Comparison of ENCODE assay signal across 16 cellular contexts in the genomic region with DNA sequence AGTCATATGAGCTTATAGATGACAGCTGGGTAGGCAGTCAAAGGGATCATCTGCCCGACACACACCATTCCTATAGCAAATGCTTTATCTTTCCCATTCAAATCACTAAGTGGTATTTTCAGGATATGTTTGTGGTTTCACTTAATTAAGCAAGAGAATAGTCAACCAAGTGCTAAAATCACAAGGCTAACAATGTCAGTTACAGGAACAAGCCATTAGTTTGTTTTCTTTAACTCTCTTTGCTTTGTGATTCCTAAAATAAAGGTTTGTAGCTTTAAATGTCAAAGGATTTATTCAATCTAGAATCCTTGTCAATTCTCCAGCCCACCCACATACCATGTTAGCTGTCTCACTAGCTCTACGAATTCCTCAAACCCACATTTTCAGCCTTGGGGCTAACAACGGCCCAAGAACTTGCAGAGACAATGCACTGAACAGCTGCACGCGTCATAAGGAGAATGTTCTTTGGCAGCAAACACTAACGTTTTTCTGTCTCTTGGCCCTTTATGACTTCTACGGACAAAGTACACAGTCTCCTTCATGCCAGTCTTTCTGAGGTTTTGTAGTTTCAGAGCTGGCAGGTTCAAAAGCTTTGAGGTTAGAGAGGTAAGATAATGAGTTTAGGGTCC. TPM values are rescaled to one million over a fixed set of nuclear protein-coding genes. Genes with fewer than 3 reads are reported as not detected.
DNase-seq lines count a peak whose midpoint lies in the region; ATAC-seq, FAIRE-seq and TF ChIP-seq lines count a peak whose summit lies in the region.
"Had no signal": no experiment of that assay in that cellular context is flagged by ENCODE, and none has a peak within 500 bp of the region (broad histone marks: within the 10 kb centered on the region; RNA-seq: fewer than 3 reads in every experiment).

No MANE protein-coding gene starts in this region.

- FAIRE-seq in pancreas (lab: Jason Lieb, UNC): no peak

- H3K27ac ChIP-seq in SJCRH30 (peak overlapping the region; percentile 92), pancreas (no peak overlapping the region), dorsolateral prefrontal cortex (no peak overlapping the region)

- peak; percentile 42 for DNase-seq in GM04504 (ENCODE audit: low read depth)
- DNase-seq in SJCRH30: peak; percentile 94 to 98
- peak; percentile 0 for DNase-seq in fibroblast of pulmonary artery (ENCODE audit: low read depth)
- DNase-seq in retinal pigment epithelial cell (ENCODE audit: low read depth): peak; percentile 67
- no peak for DNase-seq in pancreas
- no peak for DNase-seq in naive thymus-derived CD8-positive, alpha-beta T cell
- DNase-seq in GOT3 (lab: John Stamatoyannopoulos, UW): no peak
- DNase-seq in dorsolateral prefrontal cortex: no peak
- DNase-seq: activated CD4-positive, alpha-beta T cell treated with anti-CD3 and anti-CD28 coated beads, Interleukin-2, amount 50 U/mL, for 1 hour; GDM1; KG1; NCI-H2029 treated with DMSO at 0.1 percent for 48 hours; stimulated activated CD4-positive, alpha-beta T cell treated with anti-CD3 and anti-CD28 coated beads, Interleukin-4, amount 100 ng/mL, for 4 hours had no signal

- H3K4me1 ChIP-seq in SJCRH30 (peaks cover 58% of the 10 kb centered on the region), pancreas (no peaks in the 10 kb centered on the region)

- H3K27me3 ChIP-seq in SJCRH30 (no peaks in the 10 kb centered on the region), pancreas (no peaks in the 10 kb centered on the region), dorsolateral prefrontal cortex (no peaks in the 10 kb centered on the region)

- H3K27me3 Mint-ChIP-seq in naive thymus-derived CD8-positive, alpha-beta T cell: no peaks in the 10 kb centered on the region
- H3K27me3 Mint-ChIP-seq: stimulated activated naive CD8-positive, alpha-beta T cell treated with anti-CD3 and anti-CD28 coated beads, Interleukin-15, Interleukin-2, amounts not matched to agents 100 ng/mL and 50 ng/mL, for 24 hours had no signal

- H3K36me3 Mint-ChIP-seq in naive thymus-derived CD8-positive, alpha-beta T cell: peaks cover 0 to 3% (median 0%) of the 10 kb centered on the region in 3 donors
- H3K36me3 Mint-ChIP-seq: CD14-positive monocyte had no signal

- 49 to 59% methylated on average over 7 of the region's 7 CpGs for WGBS in pancreas, 2 donors

- H3K4me3 ChIP-seq in SJCRH30 (peak overlapping the region; percentile 35), fibroblast of pulmonary artery (replicated peaks; ENCODE audit: low read depth, low read length) (no peak overlapping the region), retinal pigment epithelial cell (ENCODE audit: low read length) (no peak overlapping the region), pancreas (no peak overlapping the region), dorsolateral prefrontal cortex (no peak overlapping the region)

- no peak overlapping the region for H3K4me3 Mint-ChIP-seq in naive thymus-derived CD8-positive, alpha-beta T cell
- H3K4me3 Mint-ChIP-seq: CD14-positive monocyte; stimulated activated naive CD8-positive, alpha-beta T cell treated with anti-CD3 and anti-CD28 coated beads, Interleukin-15, Interleukin-2, amounts not matched to agents 100 ng/mL and 50 ng/mL, for 24 hours had no signal

- peaks cover 2 to 21% (median 7%) of the 10 kb centered on the region in 9 donors for H3K9me3 Mint-ChIP-seq in naive thymus-derived CD8-positive, alpha-beta T cell

- no peaks in the 10 kb centered on the region for H3K9me3 ChIP-seq in SJCRH30 (replicated peaks)
- H3K9me3 ChIP-seq in pancreas: no peaks in the 10 kb centered on the region

- POLR2A ChIA-PET in naive thymus-derived CD8-positive, alpha-beta T cell (lab: Charles Lee): no interaction called here

- no peak for ATAC-seq in pancreas
- ATAC-seq in naive thymus-derived CD8-positive, alpha-beta T cell: no peak

- intact Hi-C loops in pancreas (cut with DNase I): no loop called here
- intact Hi-C loops in dorsolateral prefrontal cortex (cut with DNase I): no loop called here

- TF ChIP-seq CTCF in fibroblast of pulmonary artery (IDR thresholded peaks at IDR 0.05; ENCODE audit: low read length, missing control alignments): no peak
- no peak for TF ChIP-seq CTCF in retinal pigment epithelial cell (conservative IDR thresholded peaks at IDR 0.05; ENCODE audit: low read depth, low read length)
- no peak for TF ChIP-seq CTCF in pancreas (IDR thresholded peaks at IDR 0.05)
- TF ChIP-seq CTCF in dorsolateral prefrontal cortex (IDR thresholded peaks at IDR 0.05 in 54 of 56, conservative IDR thresholded peaks at IDR 0.05 in 2 of 56; ENCODE audit: low read depth in 1 of 56, partially characterized antibody in 56 of 56): no peak

- H3K36me3 ChIP-seq in SJCRH30 (no peaks in the 10 kb centered on the region; the same call in 1 of the 2 replicates), pancreas (no peaks in the 10 kb centered on the region)

- no peaks in the 10 kb centered on the region for H3K4me1 Mint-ChIP-seq in naive thymus-derived CD8-positive, alpha-beta T cell
- H3K4me1 Mint-ChIP-seq: CD14-positive monocyte had no signal

- no peak overlapping the region for H3K27ac Mint-ChIP-seq in naive thymus-derived CD8-positive, alpha-beta T cell
- H3K27ac Mint-ChIP-seq: CD14-positive monocyte; stimulated activated naive CD8-positive, alpha-beta T cell treated with anti-CD3 and anti-CD28 coated beads, Interleukin-15, Interleukin-2, amounts not matched to agents 100 ng/mL and 50 ng/mL, for 24 hours had no signal

RNA-seq across cellular contexts. Expression of a gene that starts 56.6 kb away (rescaled TPM):
- total RNA-seq in SJCRH30 (2014; rRNA removed; shearing (Covaris generic)): 29.1 and 29.2 TPM in 2 replicates
- total RNA-seq in pancreas (under 1 TPM in 2 of 6 donors, not detected in 4; 0.12 to 0.19 TPM), dorsolateral prefrontal cortex (100 to 1,000 TPM in 48 of 120 experiments, 10 to 100 TPM in 72; 26.6 to 136 (median 93.2) TPM)
- polyA plus RNA-seq in pancreas: under 1 TPM in 1 of 2 donors, not detected in 1; 0.02 TPM
- not detected for total RNA-seq in naive thymus-derived CD8-positive, alpha-beta T cell
- not detected for polyA plus RNA-seq in naive thymus-derived CD8-positive, alpha-beta T cell
- total RNA-seq: T-helper 1 cell treated with Interleukin-12 subunit alpha and Interleukin-12 subunit beta and Interleukin-4 antibody, amounts not matched to agents 30 ng/mL and 1 ng/mL, for 36 hours had no signal
- polyA plus RNA-seq: CD14-positive monocyte had no signal

Comparison
In these comparisons a context has a peak if more than half of its experiments do, and no peak if none do; other contexts are left out.
1. DNase-seq: peak in GM04504 (single experiment), SJCRH30 (2 of 2), fibroblast of pulmonary artery (single experiment) and retinal pigment epithelial cell (single experiment); none in pancreas (0 of 6), naive thymus-derived CD8-positive, alpha-beta T cell (0 of 10), GOT3 (single experiment) and dorsolateral prefrontal cortex (0 of 10).
2. RNA of a gene that starts 56.6 kb away (total RNA-seq): 26.6 to 136 TPM in dorsolateral prefrontal cortex and 29.1 to 29.2 TPM in SJCRH30; 0.12 to 0.19 TPM in pancreas and not detected in naive thymus-derived CD8-positive, alpha-beta T cell; every median in the first group is over 10 times any median in the second.